Comparison of ENCODE assay signal across 17 cellular contexts in the genomic region with DNA sequence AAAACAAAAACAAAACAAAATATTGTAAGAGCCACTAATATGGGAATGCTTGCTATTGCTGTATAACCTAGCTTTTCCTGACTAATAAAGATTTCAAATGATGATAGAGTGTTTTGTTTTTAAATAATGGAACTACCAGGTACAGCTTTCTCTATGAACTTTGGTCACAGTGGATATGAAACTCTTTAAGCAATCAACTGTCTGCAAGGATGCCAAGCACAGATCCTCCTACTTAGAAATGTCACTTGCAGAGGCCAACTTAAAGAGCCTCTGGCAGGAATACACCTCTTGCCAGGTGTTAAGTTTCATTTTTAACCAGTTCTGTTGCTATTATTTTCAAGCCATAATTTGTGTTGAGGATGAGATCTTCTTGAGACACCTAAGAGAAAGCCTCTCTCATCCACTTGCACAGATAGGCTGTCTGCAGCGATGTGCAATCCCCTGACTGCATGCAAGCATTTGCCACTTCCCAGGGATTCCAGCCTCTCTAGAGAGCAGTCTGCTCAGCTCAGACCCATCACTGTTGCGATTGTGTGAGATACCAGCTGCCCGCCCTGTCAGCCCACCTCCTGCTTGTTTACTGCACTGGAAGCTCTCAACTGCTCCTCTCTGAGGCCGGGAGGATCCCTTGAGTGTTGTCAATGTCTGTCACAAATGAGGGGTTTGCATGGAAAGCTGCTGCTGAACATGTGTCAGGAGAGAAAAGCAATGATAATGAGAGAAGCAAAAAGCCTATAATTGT.
DNase-seq lines count a peak whose midpoint lies in the region; TF ChIP-seq lines count a peak whose summit lies in the region.
"Had no signal": no experiment of that assay in that cellular context is flagged by ENCODE, and none has a peak within 500 bp of the region (broad histone marks: within the 10 kb centered on the region; RNA-seq: fewer than 3 reads in every experiment).

No MANE protein-coding gene starts in this region.

- 66 to 81% methylated on average over 4 of the region's 4 CpGs for WGBS in testis, 2 donors

- H3K4me1 Mint-ChIP-seq in glutamatergic neuron (ENCODE audit: low read depth, unreplicated experiment): peaks cover 41% of the 10 kb centered on the region
- no peaks in the 10 kb centered on the region for H3K4me1 Mint-ChIP-seq in activated naive CD4-positive, alpha-beta T cell treated with anti-CD3 and anti-CD28 coated beads for 36 hours (ENCODE audit: low read depth)

- H3K4me1 ChIP-seq in testis: no peaks in the 10 kb centered on the region

- DNase-seq in NCI-H1417 (lab: John Stamatoyannopoulos, UW): peak; percentile 34 to 83 (median 72)
- no peak for DNase-seq in NCI-H1417 treated with DMSO at 0.1 percent for 48 hours (lab: John Stamatoyannopoulos, UW)
- peak; percentile 41 for DNase-seq in NCI-H510A treated with DMSO at 0.1 percent for 48 hours (lab: John Stamatoyannopoulos, UW)
- DNase-seq in glutamatergic neuron: peak; percentile 85
- DNase-seq in retina: peak; percentile 58
- DNase-seq in activated naive CD4-positive, alpha-beta T cell treated with anti-CD3 and anti-CD28 coated beads for 36 hours: no peak
- DNase-seq in G401 (ENCODE audit: low spot score): no peak
- DNase-seq in testis: no peak
- DNase-seq: activated effector memory CD4-positive, alpha-beta T cell treated with Interleukin-2 at 50 U/mL for 16 hours; CD4-positive, CD25-positive, alpha-beta regulatory T cell; cerebellar nuclear complex; effector memory CD8-positive, alpha-beta T cell; Kasumi-1; right cardiac atrium; SIG-M5; stomach had no signal

- intact Hi-C loops in activated naive CD4-positive, alpha-beta T cell treated with anti-CD3 and anti-CD28 coated beads for 36 hours (cut with micrococcal nuclease): no loop called here
- intact Hi-C loops in testis (cut with DNase I; ENCODE audit: low total_unique reads): no loop called here

- no peaks in the 10 kb centered on the region for H3K36me3 Mint-ChIP-seq in glutamatergic neuron (ENCODE audit: unreplicated experiment)
- no peaks in the 10 kb centered on the region for H3K36me3 Mint-ChIP-seq in activated naive CD4-positive, alpha-beta T cell treated with anti-CD3 and anti-CD28 coated beads for 36 hours (ENCODE audit: low read depth)
- H3K36me3 Mint-ChIP-seq: CD4-positive, CD25-positive, alpha-beta regulatory T cell had no signal

- H3K9me3 Mint-ChIP-seq in glutamatergic neuron (ENCODE audit: unreplicated experiment): peaks cover 22% of the 10 kb centered on the region
- no peaks in the 10 kb centered on the region for H3K9me3 Mint-ChIP-seq in activated naive CD4-positive, alpha-beta T cell treated with anti-CD3 and anti-CD28 coated beads for 36 hours
- H3K9me3 Mint-ChIP-seq: CD4-positive, CD25-positive, alpha-beta regulatory T cell; effector memory CD8-positive, alpha-beta T cell; T-helper 2 cell treated with Interferon-gamma antibody and Interleukin-4, amounts not matched to agents 5 μg/mL and 100 μg/mL, for 36 hours had no signal

- no peaks in the 10 kb centered on the region for H3K9me3 ChIP-seq in testis
- H3K9me3 ChIP-seq: stomach had no signal

- no peaks in the 10 kb centered on the region for H3K36me3 ChIP-seq in testis (ENCODE audit: low read depth, missing control alignments)
- H3K36me3 ChIP-seq: stomach had no signal

- peaks cover 13% of the 10 kb centered on the region for H3K27me3 Mint-ChIP-seq in glutamatergic neuron (ENCODE audit: unreplicated experiment)
- peaks cover 4% of the 10 kb centered on the region for H3K27me3 Mint-ChIP-seq in activated naive CD4-positive, alpha-beta T cell treated with anti-CD3 and anti-CD28 coated beads for 36 hours (ENCODE audit: low read depth)
- H3K27me3 Mint-ChIP-seq: CD4-positive, CD25-positive, alpha-beta regulatory T cell; effector memory CD8-positive, alpha-beta T cell had no signal

- H3K27ac Mint-ChIP-seq in glutamatergic neuron (ENCODE audit: unreplicated experiment): peak overlapping the region; percentile 94
- H3K27ac Mint-ChIP-seq in activated naive CD4-positive, alpha-beta T cell treated with anti-CD3 and anti-CD28 coated beads for 36 hours: no peak overlapping the region
- H3K27ac Mint-ChIP-seq: effector memory CD8-positive, alpha-beta T cell; T-helper 2 cell treated with Interferon-gamma antibody and Interleukin-4, amounts not matched to agents 5 μg/mL and 100 μg/mL, for 36 hours had no signal

- H3K27me3 ChIP-seq in testis: no peaks in the 10 kb centered on the region
- H3K27me3 ChIP-seq: stomach had no signal

- H3K4me3 ChIP-seq in testis: no peak overlapping the region
- H3K4me3 ChIP-seq: stomach had no signal

- no peak for TF ChIP-seq POLR2A in testis (IDR thresholded peaks at IDR 0.05)

- no peak overlapping the region for H3K27ac ChIP-seq in testis
- H3K27ac ChIP-seq: stomach had no signal

- peak overlapping the region; percentile 58 for H3K4me3 Mint-ChIP-seq in glutamatergic neuron (ENCODE audit: unreplicated experiment)
- no peak overlapping the region for H3K4me3 Mint-ChIP-seq in activated naive CD4-positive, alpha-beta T cell treated with anti-CD3 and anti-CD28 coated beads for 36 hours
- H3K4me3 Mint-ChIP-seq: CD4-positive, CD25-positive, alpha-beta regulatory T cell; effector memory CD8-positive, alpha-beta T cell; T-helper 2 cell treated with Interferon-gamma antibody and Interleukin-4, amounts not matched to agents 5 μg/mL and 100 μg/mL, for 36 hours had no signal

- TF ChIP-seq CTCF in glutamatergic neuron (IDR thresholded peaks at IDR 0.05; ENCODE audit: partially characterized antibody, unreplicated experiment) (no peak), testis (IDR thresholded peaks at IDR 0.05) (no peak)

- CTCF ChIA-PET in activated naive CD4-positive, alpha-beta T cell treated with anti-CD3 and anti-CD28 coated beads for 36 hours (lab: Charles Lee): no interaction called here

- in situ Hi-C loops in G401 (cut with HindIII; ENCODE audit: low sequenced_read_pairs): no loop called here

Comparison
In these comparisons a context has a peak if more than half of its experiments do, and no peak if none do; other contexts are left out.
1. DNase-seq: peak in NCI-H1417 (3 of 3), NCI-H510A treated with DMSO at 0.1 percent for 48 hours (single experiment), glutamatergic neuron (single experiment) and retina (single experiment); none in NCI-H1417 treated with DMSO at 0.1 percent for 48 hours (single experiment), activated naive CD4-positive, alpha-beta T cell treated with anti-CD3 and anti-CD28 coated beads for 36 hours (single experiment), G401 (single experiment) and testis (single experiment).